In genomic region chr15:36050899-36051298, GRCh38 we compare ENCODE assay signal across 21 cellular contexts.
"Had no signal": no experiment of that assay in that cellular context is flagged by ENCODE, and none has a peak within 500 bp of the region (broad histone marks: within the 10 kb centered on the region; RNA-seq: fewer than 3 reads in every experiment).

No MANE protein-coding gene starts in this region.

- H3K27me3 ChIP-seq: ascending aorta, breast epithelium, gastrocnemius medialis, heart right ventricle, thyroid gland had no signal

- H3K4me3 ChIP-seq: ascending aorta, breast epithelium, coronary artery, gastrocnemius medialis, heart right ventricle, lung, thyroid gland had no signal

- H3K27ac Mint-ChIP-seq: progenitor cell of endocrine pancreas; T-helper 1 cell treated with Interleukin-12 subunit alpha and Interleukin-12 subunit beta and Interleukin-4 antibody, amounts not matched to agents 30 μg/mL and 1 μg/mL, for 36 hours had no signal

- DNase-seq: activated CD8-positive, alpha-beta memory T cell treated with anti-CD3 and anti-CD28 coated beads for 24 hours; activated CD8-positive, alpha-beta memory T cell treated with anti-CD3 and anti-CD28 coated beads, Interleukin-2, amount 50 U/mL, for 48 hours; activated effector memory CD4-positive, alpha-beta T cell treated with anti-CD3 and anti-CD28 coated beads, Interleukin-2, amount 50 U/mL, for 16 hours; activated naive CD4-positive, alpha-beta T cell treated with anti-CD3 and anti-CD28 coated beads, Interleukin-2, amount 50 U/mL, for 16 hours; activated T-cell treated with anti-CD3 and anti-CD28 coated beads, Interleukin-2, amount 50 U/mL, for 48 hours; gastrocnemius medialis; heart right ventricle; midbrain; right cardiac atrium; stimulated activated CD4-positive, alpha-beta T cell treated with anti-CD3 and anti-CD28 coated beads, Interleukin-2, amount 100 ng/mL, for 24 hours; stimulated activated naive CD4-positive, alpha-beta T cell treated with Interleukin-2 at 50 U/mL for 16 hours; thyroid gland had no signal

- H3K4me1 ChIP-seq: ascending aorta, breast epithelium, gastrocnemius medialis, heart right ventricle, thyroid gland had no signal

- ATAC-seq: activated CD4-positive, CD25-positive, alpha-beta regulatory T cell treated with anti-CD3 and anti-CD28 coated beads, Interleukin-2, amount 50 U/mL, for 24 hours; gastrocnemius medialis; heart right ventricle; right cardiac atrium had no signal

- H3K9me3 Mint-ChIP-seq: T-helper 1 cell treated with Interleukin-12 subunit alpha and Interleukin-12 subunit beta and Interleukin-4 antibody, amounts not matched to agents 30 μg/mL and 1 μg/mL, for 36 hours had no signal

- H3K9me3 ChIP-seq: ascending aorta, breast epithelium, gastrocnemius medialis, heart right ventricle, thyroid gland had no signal

- H3K27ac ChIP-seq: ascending aorta, breast epithelium, coronary artery, gastrocnemius medialis, heart right ventricle, thyroid gland had no signal

- H3K36me3 ChIP-seq: ascending aorta, breast epithelium, gastrocnemius medialis, heart right ventricle, thyroid gland had no signal

- H3K4me3 Mint-ChIP-seq: neural crest cell; T-helper 1 cell treated with Interleukin-12 subunit alpha and Interleukin-12 subunit beta and Interleukin-4 antibody, amounts not matched to agents 30 μg/mL and 1 μg/mL, for 36 hours had no signal

- FAIRE-seq: endometrium had no signal

- H3K27me3 Mint-ChIP-seq: progenitor cell of endocrine pancreas had no signal
